ENCODE assay signal across 8 cellular contexts in the genomic region with DNA sequence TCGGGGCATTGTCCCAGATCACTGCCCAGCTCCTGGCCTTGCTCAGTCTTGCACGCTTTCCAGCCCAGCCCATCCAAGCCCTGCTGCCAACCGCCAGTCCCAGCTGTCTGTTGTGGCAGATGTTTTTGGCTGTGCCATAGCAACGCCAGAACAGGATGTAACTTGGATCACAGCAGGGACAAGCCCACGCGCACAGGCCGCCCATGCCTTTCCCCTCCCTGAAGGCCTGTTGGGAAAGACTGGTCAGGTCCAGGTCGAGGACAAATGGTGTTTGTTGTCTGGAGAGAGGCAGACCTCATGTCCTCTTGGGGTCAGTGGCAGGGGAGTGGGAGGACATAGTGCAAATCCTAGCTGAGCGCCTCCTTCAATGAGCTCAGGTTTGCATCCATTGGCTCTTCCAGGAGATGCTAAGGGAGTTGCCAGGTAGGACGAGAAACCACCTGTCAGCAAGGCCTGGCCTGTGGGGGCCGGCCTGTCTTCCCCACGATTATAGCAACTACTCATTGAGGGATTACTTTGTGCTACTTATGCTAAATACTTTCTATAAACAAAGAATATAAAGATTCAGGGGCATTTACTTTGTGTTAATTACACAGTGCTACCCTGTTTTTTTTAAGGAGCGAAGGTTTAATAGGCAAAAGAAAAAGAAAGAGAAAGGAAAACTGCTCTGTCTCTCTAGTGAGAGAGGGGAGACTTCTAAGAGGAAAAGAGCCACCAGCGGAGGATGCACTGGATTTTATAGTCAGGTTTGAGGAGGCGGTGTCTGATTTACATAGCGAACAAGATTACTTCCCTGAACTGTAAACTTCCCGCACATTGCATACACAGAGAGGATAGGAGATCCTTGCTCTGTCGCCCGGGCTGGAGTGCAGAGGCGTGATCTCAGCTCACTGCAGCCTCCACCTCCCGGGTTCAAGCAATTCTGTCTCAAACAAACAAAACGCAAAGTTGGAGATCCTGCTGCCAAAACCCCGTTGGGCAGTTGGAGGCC. TPM values are rescaled to one million over a fixed set of nuclear protein-coding genes. Genes with fewer than 3 reads are reported as not detected.
DNase-seq lines count a peak whose midpoint lies in the region; ATAC-seq and TF ChIP-seq lines count a peak whose summit lies in the region.

No MANE protein-coding gene starts in this region.

- H3K4me3 ChIP-seq in osteoblast (ENCODE audit: insufficient read depth, low read length): no peak overlapping the region

- H3K79me2 ChIP-seq in osteoblast (ENCODE audit: insufficient read depth, low read length): no peaks in the 10 kb centered on the region

- H2AFZ ChIP-seq in osteoblast (ENCODE audit: low read length): no peak overlapping the region

- H3K27me3 ChIP-seq in osteoblast (ENCODE audit: insufficient read depth, low read length): peaks cover 3% of the 10 kb centered on the region

- H3K4me1 ChIP-seq in osteoblast (ENCODE audit: insufficient read depth, low read length): peaks cover 3% of the 10 kb centered on the region

- H3K27ac ChIP-seq in osteoblast (ENCODE audit: low read depth, low read length): no peak overlapping the region

- H3K36me3 ChIP-seq in osteoblast (ENCODE audit: insufficient read depth, low read length): no peaks in the 10 kb centered on the region

- no peaks in the 10 kb centered on the region for H4K20me1 ChIP-seq in osteoblast (ENCODE audit: insufficient read depth, low read length)

- TF ChIP-seq CTCF in osteoblast (IDR thresholded peaks at IDR 0.05; ENCODE audit: extremely low read depth, low read depth, low read length): no peak

- DNase-seq in Kasumi-1 (lab: John Stamatoyannopoulos, UW) (peak; percentile 27 to 36), T1000 (lab: John Stamatoyannopoulos, UW) (peak; percentile 6), foreskin melanocyte (peak; percentile 79), osteoblast (ENCODE audit: insufficient read length, low spot score, missing footprints) (peak; percentile 91), NK-92 (lab: John Stamatoyannopoulos, UW; ENCODE audit: unreplicated experiment) (no peak)

- no peaks in the 10 kb centered on the region for H3K9me3 ChIP-seq in osteoblast (ENCODE audit: low read depth, low read length)

- ATAC-seq in GM21723 (IDR thresholded peaks at IDR 0.05; ENCODE audit: unreplicated experiment): no peak
- ATAC-seq in GM19397 (IDR thresholded peaks at IDR 0.05; ENCODE audit: unreplicated experiment): no peak
- no peak for ATAC-seq in HG02588 (IDR thresholded peaks at IDR 0.05; ENCODE audit: unreplicated experiment)

- H3K4me2 ChIP-seq in osteoblast (ENCODE audit: insufficient read depth, low read length): no peak overlapping the region

RNA-seq across cellular contexts. Expression of gene CORO1C, which starts 42.8 kb away (rescaled TPM):
- total RNA-seq in osteoblast: 228 and 261 TPM in 2 replicates
